In genomic region chr4:79852305-79852730, GRCh38 we compare ENCODE assay signal across 13 cellular contexts.
DNase-seq lines count a peak whose midpoint lies in the region; ATAC-seq and TF ChIP-seq lines count a peak whose summit lies in the region.
"Had no signal": no experiment of that assay in that cellular context is flagged by ENCODE, and none has a peak within 500 bp of the region (broad histone marks: within the 10 kb centered on the region; RNA-seq: fewer than 3 reads in every experiment).

No MANE protein-coding gene starts in this region.

- no peak for TF ChIP-seq CTCF in AG09309 (IDR thresholded peaks at IDR 0.05; ENCODE audit: control insufficient read depth, insufficient read depth, low read depth, low read length, missing control alignments)

- H3K56ac ChIP-seq in mesendoderm (ENCODE audit: low read length), result peak overlapping the region; percentile 2

- DNase-seq in AG09309 (ENCODE audit: low read depth) (peak; percentile 11), NCI-H460 (ENCODE audit: extremely low read depth, low read depth) (peak; percentile 83), dermis microvascular lymphatic vessel endothelial cell (ENCODE audit: low read depth in 2 of 2) (peak; percentile 32 to 52), mesendoderm (peak; percentile 86), epidermal melanocyte (ENCODE audit: insufficient read length, low spot score) (no peak), ureter (ENCODE audit: low spot score) (no peak), GOT3 (lab: John Stamatoyannopoulos, UW) (no peak)
- DNase-seq: activated T-cell treated with anti-CD3 and anti-CD28 coated beads, Interleukin-2, amount 50 U/mL, for 4 hours; NCI-H2081 treated with DMSO at 0.1 percent for 48 hours; stimulated activated naive CD4-positive, alpha-beta T cell had no signal

- no peak overlapping the region for H3K4me3 ChIP-seq in AG09309 (ENCODE audit: control insufficient read depth, low read depth, low read length)
- no peak overlapping the region for H3K4me3 ChIP-seq in mesendoderm (ENCODE audit: low read length)
- H3K4me3 ChIP-seq: coronary artery had no signal

- ATAC-seq in GM18867 (IDR thresholded peaks at IDR 0.05; ENCODE audit: unreplicated experiment), result no peak

- no peak overlapping the region for H3K23ac ChIP-seq in mesendoderm (ENCODE audit: low read length)

- H3K4me1 ChIP-seq in mesendoderm (ENCODE audit: control insufficient read depth, low read depth, low read length), result no peaks in the 10 kb centered on the region

- no peak overlapping the region for H3K4ac ChIP-seq in mesendoderm (ENCODE audit: low read depth, low read length)

- H3K79me2 ChIP-seq in mesendoderm (ENCODE audit: control insufficient read depth, insufficient read depth, low read length), result no peaks in the 10 kb centered on the region

- no CpG with 5 or more reads among the region's 4 CpGs for WGBS in mesendoderm (ENCODE audit: extremely low coverage, insufficient coverage, low lambda C conversion rate)

- no peak overlapping the region for H3K9ac ChIP-seq in mesendoderm (ENCODE audit: low read length)

- H3K79me1 ChIP-seq in mesendoderm (ENCODE audit: low read length), result no peaks in the 10 kb centered on the region

- no peaks in the 10 kb centered on the region for H3K36me3 ChIP-seq in mesendoderm (ENCODE audit: control insufficient read depth, insufficient read depth, low read length)

- H3K18ac ChIP-seq in mesendoderm (ENCODE audit: low read length), result no peak overlapping the region

- H2AK5ac ChIP-seq in mesendoderm (ENCODE audit: low read length), result no peak overlapping the region

- no peak overlapping the region for H2BK15ac ChIP-seq in mesendoderm (replicated peaks; ENCODE audit: low read depth)

- no peak overlapping the region for H2BK5ac ChIP-seq in mesendoderm (ENCODE audit: low read length)

- H4K8ac ChIP-seq in mesendoderm (ENCODE audit: low read depth, low read length), result peak overlapping the region; percentile 13

- no peak overlapping the region for H3K4me2 ChIP-seq in mesendoderm (ENCODE audit: low read length)

- H2BK120ac ChIP-seq in mesendoderm (ENCODE audit: low read depth, low read length), result no peak overlapping the region

- H4K5ac ChIP-seq in mesendoderm (ENCODE audit: low read length), result no peak overlapping the region

- no peak overlapping the region for H3K27ac ChIP-seq in mesendoderm (ENCODE audit: low read depth, low read length)
- H3K27ac ChIP-seq: C4-2B, coronary artery had no signal

- H3K27me3 ChIP-seq in mesendoderm (ENCODE audit: insufficient read depth, low read length, poor library complexity), result no peaks in the 10 kb centered on the region

Comparison
In these comparisons a context has a peak if more than half of its experiments do, and no peak if none do; other contexts are left out.
1. DNase-seq: peak in AG09309 (single experiment), NCI-H460 (single experiment), dermis microvascular lymphatic vessel endothelial cell (2 of 2) and mesendoderm (single experiment); none in epidermal melanocyte (single experiment), ureter (single experiment) and GOT3 (single experiment).